ENCODE assay signal across 8 cellular contexts in genomic region chr11:69670158-69670845, GRCh38. TPM values are rescaled to one million over a fixed set of nuclear protein-coding genes. Genes with fewer than 3 reads are reported as not detected.
DNase-seq lines count a peak whose midpoint lies in the region; ATAC-seq, FAIRE-seq and TF ChIP-seq lines count a peak whose summit lies in the region.

No MANE protein-coding gene starts in this region.

- peaks cover 26% of the 10 kb centered on the region for H3K79me2 ChIP-seq in endothelial cell of umbilical vein (ENCODE audit: control insufficient read depth, insufficient read depth, low read length)

- no peaks in the 10 kb centered on the region for H4K20me1 ChIP-seq in endothelial cell of umbilical vein (replicated peaks; ENCODE audit: control insufficient read depth, extremely low read depth, insufficient read depth, low read length)

- dilution Hi-C loops in endothelial cell of umbilical vein (cut with MboI; ENCODE audit: extremely low pct_ligation_motif_present, low sequenced_read_pairs): loop anchor here (25.0 kb wide), 1 partner anchor 558 kb away; no protein-coding TSS in a partner anchor

- H3K4me2 ChIP-seq in endothelial cell of umbilical vein (ENCODE audit: insufficient read depth, low read length): no peak overlapping the region

- peak; percentile 26 to 60 (median 44) for DNase-seq in CD4-positive, alpha-beta T cell
- peak; percentile 95 for DNase-seq in HT-29 (ENCODE audit: low spot score)
- peak; percentile 32 for DNase-seq in NOMO-1 treated with DMSO at 0.1 percent for 48 hours (lab: John Stamatoyannopoulos, UW; ENCODE audit: unreplicated experiment)
- peak; percentile 83 for DNase-seq in activated CD8-positive, alpha-beta memory T cell treated with anti-CD3 and anti-CD28 coated beads for 24 hours
- DNase-seq in endothelial cell of umbilical vein (ENCODE audit: low read depth, low spot score): peak; percentile 83
- DNase-seq in middle frontal gyrus (ENCODE audit: extremely low spot score, low spot score): peak; percentile 62
- peak; percentile 43 to 75 for DNase-seq in stimulated activated effector memory CD8-positive, alpha-beta T cell treated with anti-CD3 and anti-CD28 coated beads, Interleukin-12 subunit alpha, Interleukin-12 subunit beta, amount 100 ng/mL, for 72 hours (ENCODE audit: low spot score in 2 of 2)

- H3K36me3 ChIP-seq in endothelial cell of umbilical vein (ENCODE audit: control insufficient read depth in 2 of 2, extremely low read depth in 1 of 2, insufficient read depth in 2 of 2, low read length in 2 of 2): peaks cover 6 to 14% of the 10 kb centered on the region in 2 experiments

- H3K9me3 ChIP-seq in CD4-positive, alpha-beta T cell (ENCODE audit: control insufficient read depth, low read length): no peaks in the 10 kb centered on the region
- no peaks in the 10 kb centered on the region for H3K9me3 ChIP-seq in endothelial cell of umbilical vein (replicated peaks; ENCODE audit: control insufficient read depth, insufficient read depth, low read length)

- peaks cover 62% of the 10 kb centered on the region for H3K36me3 Mint-ChIP-seq in CD4-positive, alpha-beta T cell (ENCODE audit: low read depth)
- peaks cover 74% of the 10 kb centered on the region for H3K36me3 Mint-ChIP-seq in stimulated activated effector memory CD8-positive, alpha-beta T cell treated with anti-CD3 and anti-CD28 coated beads, Interleukin-12 subunit alpha, Interleukin-12 subunit beta, amount 100 ng/mL, for 72 hours

- H3K9me1 ChIP-seq in endothelial cell of umbilical vein (replicated peaks; ENCODE audit: control insufficient read depth, extremely low read depth, insufficient read depth, low read length): no peaks in the 10 kb centered on the region

- intact Hi-C loops in CD4-positive, alpha-beta T cell (cut with DNase I, micrococcal nuclease): loop anchor here (1.0 to 10.0 kb wide), 5 partner anchors 569 to 916 kb away; partner anchors contain the start of genes IGHMBP2 (in 1 of the 2), MRPL21 (in 1 of the 2), PPFIA1 (in 1 of the 2) and TESMIN (in 1 of the 2)
- intact Hi-C loops in endothelial cell of umbilical vein (cut with micrococcal nuclease): loop anchor here (1.0 to 2.0 kb wide), 4 partner anchors 28 to 569 kb away; no protein-coding TSS in a partner anchor

- H3K27me3 Mint-ChIP-seq in CD4-positive, alpha-beta T cell: no peaks in the 10 kb centered on the region

- H3K4me3 ChIP-seq in endothelial cell of umbilical vein (replicated peaks in 1 of 3; ENCODE audit: insufficient read depth in 1 of 3, low read depth in 1 of 3, low read length in 3 of 3): no peak overlapping the region

- peak; percentile 45 for TF ChIP-seq POLR2A in endothelial cell of umbilical vein (IDR thresholded peaks at IDR 0.05; ENCODE audit: low read depth, low read length)

- no peaks in the 10 kb centered on the region for H3K27me3 ChIP-seq in CD4-positive, alpha-beta T cell (ENCODE audit: control insufficient read depth, insufficient read depth, low read length)
- no peaks in the 10 kb centered on the region for H3K27me3 ChIP-seq in endothelial cell of umbilical vein (ENCODE audit: control insufficient read depth in 2 of 2, insufficient read depth in 2 of 2, low read length in 2 of 2)

- H3K9ac ChIP-seq in endothelial cell of umbilical vein (replicated peaks; ENCODE audit: extremely low read depth, insufficient read depth, low read length): no peak overlapping the region

- H3K4me1 ChIP-seq in endothelial cell of umbilical vein (ENCODE audit: control insufficient read depth, extremely low read depth, insufficient read depth, low read length): peaks cover 9% of the 10 kb centered on the region

- CTCF ChIA-PET in CD4-positive, alpha-beta T cell (lab: Charles Lee): interaction anchor here (0.7 to 2.2 kb wide), 8 partner anchors 8 to 622 kb away, joined by 3 to 13 read pairs (median 4); partner anchors contain the start of genes MYEOV and TPCN2
- CTCF ChIA-PET in endothelial cell of umbilical vein (lab: Charles Lee): interaction anchor here (0.7 to 5.9 kb wide), 30 partner anchors 9 to 670 kb away, joined by 3 to 137 read pairs (median 4); partner anchors contain the start of genes MYEOV and TPCN2

- no TSS peak for BruUV-seq in endothelial cell of umbilical vein (replicated peaks; lab: Mats Ljungman, UMichigan)

- H2AFZ ChIP-seq in endothelial cell of umbilical vein (ENCODE audit: low read depth, low read length): no peak overlapping the region

- peak; percentile 91 for TF ChIP-seq CTCF in CD4-positive, alpha-beta T cell (IDR thresholded peaks at IDR 0.05)
- TF ChIP-seq CTCF in endothelial cell of umbilical vein (IDR thresholded peaks at IDR 0.05; ENCODE audit: extremely low read depth in 1 of 2, insufficient read depth in 1 of 2, low read depth in 1 of 2, low read length in 2 of 2): peak; percentile 94 to 97

- no peaks in the 10 kb centered on the region for H3K9me3 Mint-ChIP-seq in CD4-positive, alpha-beta T cell
- H3K9me3 Mint-ChIP-seq in stimulated activated effector memory CD8-positive, alpha-beta T cell treated with anti-CD3 and anti-CD28 coated beads, Interleukin-12 subunit alpha, Interleukin-12 subunit beta, amount 100 ng/mL, for 72 hours: no peaks in the 10 kb centered on the region

- H3K27ac Mint-ChIP-seq in CD4-positive, alpha-beta T cell: peak overlapping the region; percentile 10
- peak overlapping the region; percentile 60 for H3K27ac Mint-ChIP-seq in stimulated activated effector memory CD8-positive, alpha-beta T cell treated with anti-CD3 and anti-CD28 coated beads, Interleukin-12 subunit alpha, Interleukin-12 subunit beta, amount 100 ng/mL, for 72 hours

- H3K4me3 Mint-ChIP-seq in CD4-positive, alpha-beta T cell: peak overlapping the region; percentile 75
- no peak overlapping the region for H3K4me3 Mint-ChIP-seq in stimulated activated effector memory CD8-positive, alpha-beta T cell treated with anti-CD3 and anti-CD28 coated beads, Interleukin-12 subunit alpha, Interleukin-12 subunit beta, amount 100 ng/mL, for 72 hours

- POLR2A ChIA-PET in CD4-positive, alpha-beta T cell (lab: Charles Lee): interaction anchor here (0.8 to 1.1 kb wide), 2 partner anchors 27 to 547 kb away, joined by 3 to 4 read pairs; no protein-coding TSS in a partner anchor
- POLR2A ChIA-PET in endothelial cell of umbilical vein (lab: Charles Lee): no interaction called here

- peak; percentile 83 for FAIRE-seq in endothelial cell of umbilical vein (lab: Jason Lieb, UNC)

- ATAC-seq in CD4-positive, alpha-beta T cell (ENCODE audit: poor library complexity): peak; percentile 25
- ATAC-seq in stimulated activated effector memory CD8-positive, alpha-beta T cell treated with anti-CD3 and anti-CD28 coated beads, Interleukin-12 subunit alpha, Interleukin-12 subunit beta, amount 100 ng/mL, for 72 hours: no peak
- ATAC-seq in GM18498 (IDR thresholded peaks at IDR 0.05; ENCODE audit: unreplicated experiment): no peak

- peaks cover 36% of the 10 kb centered on the region for H3K4me1 Mint-ChIP-seq in CD4-positive, alpha-beta T cell (ENCODE audit: low read depth)
- peaks cover 32% of the 10 kb centered on the region for H3K4me1 Mint-ChIP-seq in stimulated activated effector memory CD8-positive, alpha-beta T cell treated with anti-CD3 and anti-CD28 coated beads, Interleukin-12 subunit alpha, Interleukin-12 subunit beta, amount 100 ng/mL, for 72 hours

- no peak overlapping the region for H3K27ac ChIP-seq in CD4-positive, alpha-beta T cell (ENCODE audit: low read depth, low read length)
- no peak overlapping the region for H3K27ac ChIP-seq in endothelial cell of umbilical vein (ENCODE audit: insufficient read depth, low read depth, low read length)

TF ChIP-seq in endothelial cell of umbilical vein, 7 proteins besides CTCF, POLR2A, EP300 and RAD21:
- TF ChIP-seq MYC (IDR thresholded peaks at IDR 0.05; ENCODE audit: low read depth, low read length) (no peak), POLR2AphosphoS5 (IDR thresholded peaks at IDR 0.05; ENCODE audit: insufficient read depth, low read depth, low read length) (peak; percentile 42)
TF ChIP-seq in endothelial cell of umbilical vein: peak in this region for 1.

RNA-seq across cellular contexts. Expression of gene LTO1, which starts 4.9 kb away (rescaled TPM):
- 10 to 100 TPM; 33.5 to 35.5 TPM for total RNA-seq in CD4-positive, alpha-beta T cell
- total RNA-seq in HT-29 (2014; rRNA removed; shearing (Covaris generic)): 31.7 and 40.1 TPM in 2 replicates
- total RNA-seq in endothelial cell of umbilical vein: 27.3 and 30.9 TPM in 2 replicates
- polyA plus RNA-seq in endothelial cell of umbilical vein: 22.1 and 26.8 TPM in 2 replicates
- polyA plus RNA-seq in endothelial cell of umbilical vein (2011; cell fraction: cytosol; rRNA removed): 19.8 and 23.3 TPM in 2 replicates
- polyA plus RNA-seq in endothelial cell of umbilical vein (2011; cell fraction: nucleus; rRNA removed): 47.9 and 48.3 TPM in 2 replicates
- polyA plus RNA-seq in endothelial cell of umbilical vein (2012): 19.3 and 22.6 TPM in 2 replicates
- polyA minus RNA-seq in endothelial cell of umbilical vein: 17.2 and 22.0 TPM in 2 replicates
- polyA minus RNA-seq in endothelial cell of umbilical vein (2011; cell fraction: cytosol; rRNA and poly(A)+ RNA removed): 12.4 TPM
- 25.4 and 26.6 TPM in 2 replicates for polyA minus RNA-seq in endothelial cell of umbilical vein (2011; cell fraction: nucleus; rRNA and poly(A)+ RNA removed)

RNA-seq across cellular contexts. Expression of gene CCND1, which starts 29.3 kb away (rescaled TPM):
- 1 to 10 TPM; 1.7 to 2.4 TPM for total RNA-seq in CD4-positive, alpha-beta T cell
- 134 and 151 TPM in 2 replicates for total RNA-seq in HT-29 (2014; rRNA removed; shearing (Covaris generic))
- total RNA-seq in endothelial cell of umbilical vein: 336 and 370 TPM in 2 replicates
- polyA plus RNA-seq in endothelial cell of umbilical vein: 98.7 and 113 TPM in 2 replicates
- 120 and 122 TPM in 2 replicates for polyA plus RNA-seq in endothelial cell of umbilical vein (2011; cell fraction: cytosol; rRNA removed)
- 102 and 108 TPM in 2 replicates for polyA plus RNA-seq in endothelial cell of umbilical vein (2011; cell fraction: nucleus; rRNA removed)
- polyA plus RNA-seq in endothelial cell of umbilical vein (2012): 207 and 276 TPM in 2 replicates
- 128 and 155 TPM in 2 replicates for polyA minus RNA-seq in endothelial cell of umbilical vein
- polyA minus RNA-seq in endothelial cell of umbilical vein (2011; cell fraction: cytosol; rRNA and poly(A)+ RNA removed): 24.0 TPM
- polyA minus RNA-seq in endothelial cell of umbilical vein (2011; cell fraction: nucleus; rRNA and poly(A)+ RNA removed): 63.3 and 131 TPM in 2 replicates

RNA-seq across cellular contexts. Expression of gene FGF19, which starts 33.5 kb away (rescaled TPM):
- total RNA-seq in CD4-positive, alpha-beta T cell: not detected
- total RNA-seq in HT-29 (2014; rRNA removed; shearing (Covaris generic)): 117 and 131 TPM in 2 replicates
- total RNA-seq in endothelial cell of umbilical vein: not detected in 2 replicates
- 0.03 TPM in 1 of 2 replicates, not detected in the other for polyA plus RNA-seq in endothelial cell of umbilical vein
- polyA plus RNA-seq in endothelial cell of umbilical vein (2011; cell fraction: cytosol; rRNA removed): not detected in 2 replicates
- not detected in 2 replicates for polyA plus RNA-seq in endothelial cell of umbilical vein (2011; cell fraction: nucleus; rRNA removed)
- polyA plus RNA-seq in endothelial cell of umbilical vein (2012): not detected in 2 replicates
- polyA minus RNA-seq in endothelial cell of umbilical vein: not detected in 2 replicates
- polyA minus RNA-seq in endothelial cell of umbilical vein (2011; cell fraction: cytosol; rRNA and poly(A)+ RNA removed): 0.41 TPM
- not detected in 2 replicates for polyA minus RNA-seq in endothelial cell of umbilical vein (2011; cell fraction: nucleus; rRNA and poly(A)+ RNA removed)

Comparison
In these comparisons a context has a peak if more than half of its experiments do, and no peak if none do; other contexts are left out.
1. DNase-seq: peak in every context shown above with its lines; median percentile 95 in HT-29; 83 in activated CD8-positive, alpha-beta memory T cell treated with anti-CD3 and anti-CD28 coated beads for 24 hours; 83 in endothelial cell of umbilical vein; 62 in middle frontal gyrus; 59 in stimulated activated effector memory CD8-positive, alpha-beta T cell treated with anti-CD3 and anti-CD28 coated beads, Interleukin-12 subunit alpha, Interleukin-12 subunit beta, amount 100 ng/mL, for 72 hours; 44 in CD4-positive, alpha-beta T cell; 32 in NOMO-1 treated with DMSO at 0.1 percent for 48 hours.
2. RNA of gene CCND1, which starts 29.3 kb away (total RNA-seq): 336 to 370 TPM in endothelial cell of umbilical vein and 134 to 151 TPM in HT-29; 1.7 to 2.4 TPM in CD4-positive, alpha-beta T cell; every median in the first group is over 10 times any median in the second.
3. RNA of gene FGF19, which starts 33.5 kb away (total RNA-seq): 117 to 131 TPM in HT-29; not detected in CD4-positive, alpha-beta T cell and not detected in endothelial cell of umbilical vein; every median in the first group is over 100 times any median in the second.